Comparison of ENCODE assay signal across 8 cellular contexts in the genomic region with DNA sequence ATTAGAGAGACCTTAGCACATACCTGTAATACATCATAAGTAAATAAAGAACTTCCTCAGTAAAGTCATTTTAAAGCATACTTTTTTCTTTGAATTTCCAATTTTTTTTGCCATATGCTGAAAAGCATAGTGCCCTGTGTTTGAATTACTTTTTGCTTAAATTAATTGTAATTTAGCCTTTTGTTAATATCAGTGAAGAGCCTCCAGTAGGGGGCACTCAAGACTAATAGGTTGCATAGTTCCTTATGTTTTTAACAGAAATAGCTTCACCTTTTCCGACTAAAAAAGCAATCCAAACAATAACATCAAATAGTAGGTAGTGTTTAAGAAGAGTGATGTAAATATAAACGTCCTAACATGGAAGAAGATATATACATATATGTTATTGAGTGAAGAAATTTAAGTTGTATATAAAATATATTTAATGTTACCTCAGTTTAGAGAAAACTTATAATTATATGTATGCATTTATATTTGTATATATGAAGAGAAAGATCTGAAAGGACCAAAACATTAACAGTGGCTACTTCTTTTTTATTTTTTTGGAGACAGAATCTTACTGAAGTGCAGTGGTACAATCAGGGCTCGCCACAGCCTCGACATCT. TPM values are rescaled to one million over a fixed set of nuclear protein-coding genes. Genes with fewer than 3 reads are reported as not detected.
DNase-seq lines count a peak whose midpoint lies in the region; ATAC-seq and TF ChIP-seq lines count a peak whose summit lies in the region.

No MANE protein-coding gene starts in this region.

- H3K4me3 Mint-ChIP-seq in activated CD8-positive, alpha-beta T cell treated with anti-CD3 and anti-CD28 coated beads, Interleukin-2, amount 10 ng/mL, durations not matched to agents 7 days and 5 days: no peak overlapping the region
- H3K4me3 Mint-ChIP-seq in stimulated activated effector memory CD8-positive, alpha-beta T cell treated with anti-CD3 and anti-CD28 coated beads, Interleukin-12 subunit alpha, Interleukin-12 subunit beta, amount 100 ng/mL, for 72 hours: no peak overlapping the region

- peak; percentile 54 for TF ChIP-seq CTCF in GM12865 (IDR thresholded peaks at IDR 0.05; ENCODE audit: insufficient read depth, low read depth, low read length, missing control alignments)

- H3K27me3 Mint-ChIP-seq in activated CD8-positive, alpha-beta T cell treated with anti-CD3 and anti-CD28 coated beads, Interleukin-2, amount 10 ng/mL, durations not matched to agents 7 days and 5 days (ENCODE audit: low read depth): no peaks in the 10 kb centered on the region

- POLR2A ChIA-PET in activated CD8-positive, alpha-beta T cell treated with anti-CD3 and anti-CD28 coated beads, Interleukin-2, amount 10 ng/mL, durations not matched to agents 7 days and 5 days (lab: Charles Lee): interaction anchor here (0.6 to 1.6 kb wide), 3 partner anchors 18 to 79 kb away, joined by 3 to 6 read pairs (median 3); a partner anchor contains a TSS

- H3K36me3 Mint-ChIP-seq in activated CD8-positive, alpha-beta T cell treated with anti-CD3 and anti-CD28 coated beads, Interleukin-2, amount 10 ng/mL, durations not matched to agents 7 days and 5 days (ENCODE audit: low read depth): peaks cover 37% of the 10 kb centered on the region
- H3K36me3 Mint-ChIP-seq in stimulated activated effector memory CD8-positive, alpha-beta T cell treated with anti-CD3 and anti-CD28 coated beads, Interleukin-12 subunit alpha, Interleukin-12 subunit beta, amount 100 ng/mL, for 72 hours: peaks cover 89% of the 10 kb centered on the region

- H3K9me3 Mint-ChIP-seq in activated CD8-positive, alpha-beta T cell treated with anti-CD3 and anti-CD28 coated beads, Interleukin-2, amount 10 ng/mL, durations not matched to agents 7 days and 5 days (ENCODE audit: insufficient read depth): no peaks in the 10 kb centered on the region
- no peaks in the 10 kb centered on the region for H3K9me3 Mint-ChIP-seq in stimulated activated effector memory CD8-positive, alpha-beta T cell treated with anti-CD3 and anti-CD28 coated beads, Interleukin-12 subunit alpha, Interleukin-12 subunit beta, amount 100 ng/mL, for 72 hours

- ATAC-seq in activated CD8-positive, alpha-beta T cell treated with anti-CD3 and anti-CD28 coated beads, Interleukin-2, amount 10 ng/mL, durations not matched to agents 7 days and 5 days: no peak
- ATAC-seq in HG03108 (IDR thresholded peaks at IDR 0.05; ENCODE audit: unreplicated experiment): no peak
- ATAC-seq in stimulated activated effector memory CD8-positive, alpha-beta T cell treated with anti-CD3 and anti-CD28 coated beads, Interleukin-12 subunit alpha, Interleukin-12 subunit beta, amount 100 ng/mL, for 72 hours: no peak

- no peak overlapping the region for H3K4me3 ChIP-seq in GM12865 (ENCODE audit: low read depth, low read length)

- peaks cover 15% of the 10 kb centered on the region for H3K4me1 Mint-ChIP-seq in activated CD8-positive, alpha-beta T cell treated with anti-CD3 and anti-CD28 coated beads, Interleukin-2, amount 10 ng/mL, durations not matched to agents 7 days and 5 days (ENCODE audit: low read depth)
- peaks cover 9% of the 10 kb centered on the region for H3K4me1 Mint-ChIP-seq in stimulated activated effector memory CD8-positive, alpha-beta T cell treated with anti-CD3 and anti-CD28 coated beads, Interleukin-12 subunit alpha, Interleukin-12 subunit beta, amount 100 ng/mL, for 72 hours

- CTCF ChIA-PET in activated CD8-positive, alpha-beta T cell treated with anti-CD3 and anti-CD28 coated beads, Interleukin-2, amount 10 ng/mL, durations not matched to agents 7 days and 5 days (lab: Charles Lee): interaction anchor here (0.6 to 3.5 kb wide), 11 partner anchors 8 to 349 kb away, joined by 3 to 36 read pairs (median 4); a partner anchor contains a TSS

- DNase-seq in Ammon's horn (ENCODE audit: low spot score) (peak; percentile 22), GM12865 (ENCODE audit: low read depth) (peak; percentile 70), NCI-H2227 (lab: John Stamatoyannopoulos, UW; ENCODE audit: unreplicated experiment) (peak; percentile 82), globus pallidus (ENCODE audit: low spot score) (peak; percentile 33), smooth muscle cell of the brain vasculature (ENCODE audit: low read depth, low spot score) (peak; percentile 40)
- DNase-seq in activated CD8-positive, alpha-beta T cell treated with anti-CD3 and anti-CD28 coated beads, Interleukin-2, amount 10 ng/mL, durations not matched to agents 7 days and 5 days: peak; percentile 57
- no peak for DNase-seq in stimulated activated effector memory CD8-positive, alpha-beta T cell treated with anti-CD3 and anti-CD28 coated beads, Interleukin-12 subunit alpha, Interleukin-12 subunit beta, amount 100 ng/mL, for 72 hours (ENCODE audit: low spot score in 2 of 2)

- H3K27ac Mint-ChIP-seq in activated CD8-positive, alpha-beta T cell treated with anti-CD3 and anti-CD28 coated beads, Interleukin-2, amount 10 ng/mL, durations not matched to agents 7 days and 5 days: no peak overlapping the region
- H3K27ac Mint-ChIP-seq in stimulated activated effector memory CD8-positive, alpha-beta T cell treated with anti-CD3 and anti-CD28 coated beads, Interleukin-12 subunit alpha, Interleukin-12 subunit beta, amount 100 ng/mL, for 72 hours: no peak overlapping the region

RNA-seq across cellular contexts. Expression of a gene that starts 18.6 kb away (rescaled TPM):
- total RNA-seq in activated CD8-positive, alpha-beta T cell treated with anti-CD3 and anti-CD28 coated beads, Interleukin-2, amount 10 ng/mL, durations not matched to agents 7 days and 5 days: 10 to 100 TPM; 70.6 to 70.8 TPM

RNA-seq across cellular contexts. Expression of a gene that starts 19.2 kb away (rescaled TPM):
- under 1 TPM; 0.10 to 0.18 TPM for total RNA-seq in activated CD8-positive, alpha-beta T cell treated with anti-CD3 and anti-CD28 coated beads, Interleukin-2, amount 10 ng/mL, durations not matched to agents 7 days and 5 days

RNA-seq across cellular contexts. Expression of a gene that starts 44.6 kb away (rescaled TPM):
- not detected for total RNA-seq in activated CD8-positive, alpha-beta T cell treated with anti-CD3 and anti-CD28 coated beads, Interleukin-2, amount 10 ng/mL, durations not matched to agents 7 days and 5 days

Comparison
In these comparisons a context has a peak if more than half of its experiments do, and no peak if none do; other contexts are left out.
1. DNase-seq: peak in Ammon's horn (single experiment), GM12865 (single experiment), NCI-H2227 (single experiment), activated CD8-positive, alpha-beta T cell treated with anti-CD3 and anti-CD28 coated beads, Interleukin-2, amount 10 ng/mL, durations not matched to agents 7 days and 5 days (single experiment), globus pallidus (single experiment) and smooth muscle cell of the brain vasculature (single experiment); none in stimulated activated effector memory CD8-positive, alpha-beta T cell treated with anti-CD3 and anti-CD28 coated beads, Interleukin-12 subunit alpha, Interleukin-12 subunit beta, amount 100 ng/mL, for 72 hours (0 of 2).